23 cellular contexts compared by ENCODE assay signal in the genomic region with DNA sequence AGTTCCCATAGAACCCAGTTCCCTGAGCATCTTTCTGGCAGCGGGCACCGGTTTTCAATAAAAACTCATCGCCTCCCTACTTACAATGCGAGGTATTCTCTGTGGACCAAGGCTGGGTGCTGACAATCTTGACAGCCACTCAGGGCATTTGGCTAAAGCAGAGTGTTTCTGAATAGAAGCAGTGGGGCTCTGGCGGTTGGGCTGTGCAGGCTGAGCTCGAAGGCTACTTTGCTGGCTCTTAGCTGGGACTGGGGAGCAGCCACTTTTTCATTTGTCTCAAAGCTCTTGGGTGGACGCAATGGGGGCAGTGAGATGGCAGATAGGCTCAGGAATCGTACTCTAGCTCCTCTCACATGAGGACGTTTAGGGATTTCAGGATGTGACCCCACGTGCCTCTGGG.
"Had no signal": no experiment of that assay in that cellular context is flagged by ENCODE, and none has a peak within 500 bp of the region (broad histone marks: within the 10 kb centered on the region; RNA-seq: fewer than 3 reads in every experiment).

No MANE protein-coding gene starts in this region.

- H3K27me3 ChIP-seq: gastrocnemius medialis, neutrophil, stomach, thyroid gland, vagina had no signal

- H3K27me3 Mint-ChIP-seq: progenitor cell of endocrine pancreas had no signal

- H3K27ac Mint-ChIP-seq: effector memory CD8-positive, alpha-beta T cell; memory B cell; natural killer cell; progenitor cell of endocrine pancreas had no signal

- DNase-seq: cortex of kidney; effector memory CD8-positive, alpha-beta T cell; foreskin fibroblast; gastrocnemius medialis; hippocampal formation; left colon; natural killer cell; stimulated activated CD4-positive, alpha-beta T cell treated with anti-CD3 and anti-CD28 coated beads, Interleukin-12 subunit alpha, Interleukin-12 subunit beta, amount 100 ng/mL, for 4 hours; stimulated activated CD4-positive, alpha-beta T cell treated with anti-CD3 and anti-CD28 coated beads, Interleukin-1b, Interleukin-23, amount 100 ng/mL, for 48 hours; stimulated activated CD4-positive, alpha-beta T cell treated with anti-CD3 and anti-CD28 coated beads, Interleukin-4, amount 100 ng/mL, for 1 hour; stimulated activated CD8-positive, alpha-beta memory T cell treated with anti-CD3 and anti-CD28 coated beads, Interleukin-4, amount 100 ng/mL, for 48 hours; stimulated activated naive CD4-positive, alpha-beta T cell treated with Interleukin-2 at 50 U/mL for 16 hours; stomach; thyroid gland; trophoblast cell had no signal

- H3K36me3 Mint-ChIP-seq: memory B cell, natural killer cell had no signal

- H3K27ac ChIP-seq: gastrocnemius medialis, neutrophil, parathyroid adenoma, stomach, thyroid gland, vagina had no signal

- H3K36me3 ChIP-seq: gastrocnemius medialis, neutrophil, stomach, thyroid gland, vagina had no signal

- ATAC-seq: effector memory CD8-positive, alpha-beta T cell; gastrocnemius medialis; left colon; natural killer cell; sciatic nerve had no signal

- H3K9me3 ChIP-seq: gastrocnemius medialis, neutrophil, stomach, thyroid gland, vagina had no signal

- H3K9me3 Mint-ChIP-seq: effector memory CD8-positive, alpha-beta T cell; memory B cell; natural killer cell had no signal

- H3K4me1 Mint-ChIP-seq: memory B cell, natural killer cell had no signal

- H3K4me1 ChIP-seq: gastrocnemius medialis, parathyroid adenoma, stomach, thyroid gland, vagina had no signal

- H3K4me3 ChIP-seq: gastrocnemius medialis, lung, smooth muscle cell, stomach, thyroid gland, vagina had no signal

- H3K4me3 Mint-ChIP-seq: effector memory CD8-positive, alpha-beta T cell; memory B cell; natural killer cell had no signal
